Comparison of ENCODE assay signal across 1 cellular context in genomic region chrX:130167040-130167439, GRCh38.
TF ChIP-seq lines count a peak whose summit lies in the region.

No MANE protein-coding gene starts in this region.

TF ChIP-seq in HepG2, 621 proteins besides CTCF, POLR2A, EP300 and RAD21:
- TF ChIP-seq ZBTB49 (CRISPR knock-in tag; IDR thresholded peaks at IDR 0.05; ENCODE audit: borderline replicate concordance): no peak
- no peak for TF ChIP-seq HNF1B (CRISPR knock-in tag; IDR thresholded peaks at IDR 0.05)
- no peak for TF ChIP-seq TEF (CRISPR knock-in tag; IDR thresholded peaks at IDR 0.05)
- TF ChIP-seq SOX6 (IDR thresholded peaks at IDR 0.05): no peak
- TF ChIP-seq SOX6 (CRISPR knock-in tag; IDR thresholded peaks at IDR 0.05): no peak
- no peak for TF ChIP-seq JARID2 (CRISPR knock-in tag; IDR thresholded peaks at IDR 0.05; ENCODE audit: insufficient replicate concordance)
- TF ChIP-seq ARID2 (CRISPR knock-in tag; IDR thresholded peaks at IDR 0.05; ENCODE audit: borderline replicate concordance): no peak
- TF ChIP-seq ZNF331 (CRISPR knock-in tag; IDR thresholded peaks at IDR 0.05): no peak
- no peak for TF ChIP-seq SP2 (CRISPR knock-in tag; IDR thresholded peaks at IDR 0.05)
- no peak for TF ChIP-seq MTF2 (CRISPR knock-in tag; IDR thresholded peaks at IDR 0.05; ENCODE audit: borderline replicate concordance)
